ENCODE assay signal across 8 cellular contexts in the genomic region with DNA sequence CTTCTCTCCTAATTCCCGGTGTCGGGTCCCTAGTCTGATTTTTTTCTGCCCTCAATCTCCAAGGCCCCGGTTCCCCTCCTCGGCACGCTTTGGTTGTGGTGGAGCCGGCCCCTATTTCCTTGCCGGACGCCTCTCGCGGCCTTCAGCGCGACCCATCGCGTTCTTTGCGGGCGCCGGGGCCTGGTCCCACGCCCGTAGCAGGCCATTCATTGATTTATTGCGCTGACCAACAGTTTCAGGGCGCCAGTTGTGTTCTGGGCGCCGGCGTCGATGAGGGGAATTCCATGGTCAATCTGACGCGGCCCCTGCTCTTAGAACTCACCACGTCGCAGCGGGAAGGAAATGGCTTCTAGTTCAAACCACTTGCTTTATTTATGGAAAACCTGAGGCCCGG. TPM values are rescaled to one million over a fixed set of nuclear protein-coding genes. Genes with fewer than 3 reads are reported as not detected.
DNase-seq lines count a peak whose midpoint lies in the region; ATAC-seq and TF ChIP-seq lines count a peak whose summit lies in the region.

No MANE protein-coding gene starts in this region.

- peak; percentile 32 for ATAC-seq in GM21723 (IDR thresholded peaks at IDR 0.05; ENCODE audit: unreplicated experiment)

- no peaks in the 10 kb centered on the region for H3K36me3 ChIP-seq in colonic mucosa

- no peak for TF ChIP-seq POLR2A in lower leg skin (IDR thresholded peaks at IDR 0.05)

- H3K9ac ChIP-seq in colonic mucosa (ENCODE audit: low read depth in 2 of 2, low read length in 2 of 2) = peak overlapping the region; percentile 80 to 85

- no peaks in the 10 kb centered on the region for H3K9me3 ChIP-seq in colonic mucosa

- 0% methylated on average over 31 of the region's 31 CpGs for WGBS in lower leg skin, 2 donors

- peak overlapping the region; percentile 79 for H3K27ac ChIP-seq in colonic mucosa

- H3K4me3 ChIP-seq in colonic mucosa = peak overlapping the region; percentile 63
- peak overlapping the region; percentile 83 for H3K4me3 ChIP-seq in lower leg skin (ENCODE audit: low read depth, poor library complexity, severe bottlenecking)

- peaks cover 3% of the 10 kb centered on the region for H3K4me1 ChIP-seq in colonic mucosa

- TF ChIP-seq CTCF in colonic mucosa (IDR thresholded peaks at IDR 0.05) (no peak), lower leg skin (IDR thresholded peaks at IDR 0.05) (no peak)

- intact Hi-C loops in colonic mucosa (cut with DNase I) (no loop called here), lower leg skin (cut with DNase I; ENCODE audit: low total_unique reads) (no loop called here)

- DNase-seq in EL = peak; percentile 77
- peak; percentile 40 for DNase-seq in KG1 (lab: John Stamatoyannopoulos, UW)
- peak; percentile 22 to 44 for DNase-seq in activated CD4-positive, alpha-beta T cell treated with anti-CD3 and anti-CD28 coated beads for 24 hours (ENCODE audit: low read depth in 2 of 2)
- peak; percentile 45 for DNase-seq in colonic mucosa
- peak; percentile 36 to 85 for DNase-seq in lower leg skin (ENCODE audit: low spot score in 2 of 2)
- DNase-seq in stimulated activated CD4-positive, alpha-beta T cell treated with anti-CD3 and anti-CD28 coated beads, TNF-alpha, amount 100 ng/mL, for 24 hours (ENCODE audit: low read depth in 3 of 3) = peak; percentile 32 to 60 (median 40)
- no peak for DNase-seq in NCI-H2081 treated with DMSO at 0.1 percent for 48 hours (lab: John Stamatoyannopoulos, UW)

- no peaks in the 10 kb centered on the region for H3K27me3 ChIP-seq in colonic mucosa

RNA-seq across cellular contexts. Expression of gene CNOT9, which starts 0.4 kb away (rescaled TPM):
- total RNA-seq in colonic mucosa = 10 to 100 TPM; 36.0 to 52.5 TPM
- 10 to 100 TPM; 30.1 to 39.1 (median 34.5) TPM for total RNA-seq in lower leg skin

RNA-seq across cellular contexts. Expression of gene USP37, which starts 0.9 kb away (rescaled TPM):
- total RNA-seq in colonic mucosa (10 to 100 TPM; 13.1 to 13.4 TPM), lower leg skin (10 to 100 TPM; 10.5 to 12.0 (median 11.4) TPM)

RNA-seq across cellular contexts. Expression of gene PLCD4, which starts 38.7 kb away (rescaled TPM):
- total RNA-seq in colonic mucosa = 1 to 10 TPM in 1 of 2 donors, under 1 TPM in 1; 0.54 to 1.6 TPM
- 1 to 10 TPM in 1 of 4 donors, under 1 TPM in 3; 0.34 to 2.7 (median 0.59) TPM for total RNA-seq in lower leg skin
